In the genomic region with DNA sequence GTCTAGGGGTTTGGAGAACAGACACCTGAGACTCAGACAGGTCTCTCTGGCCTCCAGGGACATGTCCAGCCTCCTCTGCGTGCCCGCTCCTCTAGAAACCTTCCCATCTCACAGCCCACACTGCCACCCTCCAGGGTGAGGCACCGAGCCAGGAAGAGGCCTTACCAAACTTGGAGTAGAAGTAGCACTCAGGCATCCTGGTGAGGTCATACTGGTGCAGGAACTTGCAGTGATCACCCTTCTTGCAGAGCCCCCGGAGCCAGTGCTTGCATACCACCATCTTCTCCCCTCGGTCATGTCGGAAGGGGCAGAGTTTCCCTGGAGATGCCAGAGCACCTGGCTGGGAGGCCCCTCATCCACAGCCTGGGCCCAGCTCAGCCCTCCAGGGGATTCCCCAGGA, we compare ENCODE assay signal across 33 cellular contexts. TPM values are rescaled to one million over a fixed set of nuclear protein-coding genes. Genes with fewer than 3 reads are reported as not detected.
DNase-seq lines count a peak whose midpoint lies in the region; ATAC-seq and TF ChIP-seq lines count a peak whose summit lies in the region.
"Had no signal": no experiment of that assay in that cellular context is flagged by ENCODE, and none has a peak within 500 bp of the region (broad histone marks: within the 10 kb centered on the region; RNA-seq: fewer than 3 reads in every experiment).

No MANE protein-coding gene starts in this region.

- H2AFZ ChIP-seq in OCI-LY3 (ENCODE audit: low read depth, low read length) = no peak overlapping the region
- H2AFZ ChIP-seq: GM23338 had no signal

- TF ChIP-seq POLR2A in sigmoid colon (IDR thresholded peaks at IDR 0.05) = no peak

- no peaks in the 10 kb centered on the region for H3K27me3 ChIP-seq in OCI-LY3 (ENCODE audit: low read depth, low read length)
- H3K27me3 ChIP-seq in sigmoid colon = no peaks in the 10 kb centered on the region
- H3K27me3 ChIP-seq: BLaER1 treated with 17β-estradiol and CSF1 and Interleukin-3, amounts not matched to agents 10 nM and 100 nM had no signal

- no peaks in the 10 kb centered on the region for H3K27me3 Mint-ChIP-seq in activated naive CD8-positive, alpha-beta T cell treated with anti-CD3 and anti-CD28 coated beads for 36 hours
- H3K27me3 Mint-ChIP-seq: CD4-positive, alpha-beta T cell; T-cell had no signal

- H3K36me3 Mint-ChIP-seq in activated naive CD8-positive, alpha-beta T cell treated with anti-CD3 and anti-CD28 coated beads for 36 hours = no peaks in the 10 kb centered on the region
- no peaks in the 10 kb centered on the region for H3K36me3 Mint-ChIP-seq in activated naive CD4-positive, alpha-beta T cell treated with anti-CD3 and anti-CD28 coated beads, Interleukin-2, amount 50 U/mL, for 72 hours
- H3K36me3 Mint-ChIP-seq: T-cell had no signal

- H3K9me3 ChIP-seq in OCI-LY3 (ENCODE audit: insufficient read depth, low read length) (no peaks in the 10 kb centered on the region), sigmoid colon (no peaks in the 10 kb centered on the region)
- H3K9me3 ChIP-seq: BLaER1 treated with 17β-estradiol and CSF1 and Interleukin-3, amounts not matched to agents 10 nM and 100 nM had no signal

- H3K27ac ChIP-seq in OCI-LY3 (ENCODE audit: low read length) = no peak overlapping the region
- peak overlapping the region in 2 of 4 donors; percentile 45 to 47 for H3K27ac ChIP-seq in sigmoid colon
- H3K27ac ChIP-seq: BLaER1 treated with 17β-estradiol and CSF1 and Interleukin-3, amounts not matched to agents 10 nM and 100 nM; RWPE1 had no signal

- TF ChIP-seq EP300 in sigmoid colon (IDR thresholded peaks at IDR 0.05) = no peak

- H3K4me3 ChIP-seq in OCI-LY3 (ENCODE audit: low read length) = no peak overlapping the region
- no peak overlapping the region for H3K4me3 ChIP-seq in sigmoid colon
- H3K4me3 ChIP-seq: BLaER1 treated with 17β-estradiol and CSF1 and Interleukin-3, amounts not matched to agents 10 nM and 100 nM; GM23338; K562 had no signal

- no peaks in the 10 kb centered on the region for H3K36me3 ChIP-seq in OCI-LY3 (replicated peaks; ENCODE audit: low read depth, low read length)
- H3K36me3 ChIP-seq in sigmoid colon = no peaks in the 10 kb centered on the region
- H3K36me3 ChIP-seq: BLaER1 treated with 17β-estradiol and CSF1 and Interleukin-3, amounts not matched to agents 10 nM and 100 nM had no signal

- H3K79me2 ChIP-seq in OCI-LY3 (ENCODE audit: low read length) = no peaks in the 10 kb centered on the region

- 0 out of 2 replicates have a peak, but pooled peaks have one; percentile 3 for TF ChIP-seq CTCF in OCI-LY3 (IDR thresholded peaks at IDR 0.05; ENCODE audit: low read depth, low read length)
- TF ChIP-seq CTCF in sigmoid colon (IDR thresholded peaks at IDR 0.05) = no peak

- peaks cover 4% of the 10 kb centered on the region for H3K4me1 Mint-ChIP-seq in activated naive CD8-positive, alpha-beta T cell treated with anti-CD3 and anti-CD28 coated beads for 36 hours

- no peak overlapping the region for H3K4me2 ChIP-seq in OCI-LY3 (ENCODE audit: low read length)
- H3K4me2 ChIP-seq: BLaER1 treated with 17β-estradiol and CSF1 and Interleukin-3, amounts not matched to agents 10 nM and 100 nM; GM23338 had no signal

- H3K4me1 ChIP-seq in OCI-LY3 (ENCODE audit: low read length) = no peaks in the 10 kb centered on the region
- peaks cover 0 to 26% (median 21%) of the 10 kb centered on the region in 4 donors for H3K4me1 ChIP-seq in sigmoid colon

- 89 to 90% methylated on average over 6 of the region's 6 CpGs for WGBS in sigmoid colon, 2 donors

- no peaks in the 10 kb centered on the region for H3K9me3 Mint-ChIP-seq in activated naive CD8-positive, alpha-beta T cell treated with anti-CD3 and anti-CD28 coated beads for 36 hours
- no peaks in the 10 kb centered on the region for H3K9me3 Mint-ChIP-seq in activated naive CD4-positive, alpha-beta T cell treated with anti-CD3 and anti-CD28 coated beads, Interleukin-2, amount 50 U/mL, for 72 hours
- H3K9me3 Mint-ChIP-seq: CD4-positive, alpha-beta T cell; GM23338; T-cell had no signal

- no peak overlapping the region for H3K27ac Mint-ChIP-seq in activated naive CD8-positive, alpha-beta T cell treated with anti-CD3 and anti-CD28 coated beads for 36 hours
- no peak overlapping the region for H3K27ac Mint-ChIP-seq in activated naive CD4-positive, alpha-beta T cell treated with anti-CD3 and anti-CD28 coated beads, Interleukin-2, amount 50 U/mL, for 72 hours
- H3K27ac Mint-ChIP-seq: CD4-positive, alpha-beta T cell; GM23338; T-cell had no signal

- ATAC-seq in HG02642 (IDR thresholded peaks at IDR 0.05; ENCODE audit: poor library complexity, unreplicated experiment) = no peak
- ATAC-seq in activated naive CD4-positive, alpha-beta T cell treated with anti-CD3 and anti-CD28 coated beads, Interleukin-2, amount 50 U/mL, for 72 hours = no peak
- ATAC-seq: GM23338, K562, Panc1, T-cell had no signal

- H4K20me1 ChIP-seq in OCI-LY3 (ENCODE audit: insufficient read depth, low read length) = no peaks in the 10 kb centered on the region
- H4K20me1 ChIP-seq: BLaER1 treated with 17β-estradiol and CSF1 and Interleukin-3, amounts not matched to agents 10 nM and 100 nM had no signal

- H3K4me3 Mint-ChIP-seq in activated naive CD8-positive, alpha-beta T cell treated with anti-CD3 and anti-CD28 coated beads for 36 hours = no peak overlapping the region
- H3K4me3 Mint-ChIP-seq: CD4-positive, alpha-beta T cell; GM23338; T-cell had no signal

- intact Hi-C loops in sigmoid colon (cut with DNase I) = loop anchor here (2.0 kb wide), 1 partner anchor 53 kb away; no protein-coding TSS in a partner anchor

- H3K9ac ChIP-seq in OCI-LY3 (ENCODE audit: low read length) = no peak overlapping the region

- peak; percentile 35 for DNase-seq in Daoy (ENCODE audit: low read depth)
- DNase-seq in glomerular visceral epithelial cell (ENCODE audit: extremely low spot score) = peak; percentile 13
- peak; percentile 86 for DNase-seq in sigmoid colon
- DNase-seq in activated naive CD8-positive, alpha-beta T cell treated with anti-CD3 and anti-CD28 coated beads for 36 hours = no peak
- DNase-seq in NCI-H510A (lab: John Stamatoyannopoulos, UW) = no peak
- no peak for DNase-seq in activated naive CD4-positive, alpha-beta T cell treated with anti-CD3 and anti-CD28 coated beads, Interleukin-2, amount 50 U/mL, for 72 hours (ENCODE audit: low spot score in 2 of 2)
- DNase-seq: AML-193; CD4-positive, alpha-beta T cell; COR-L47; DMS79; GF-D8; Kasumi-1; MV-4-11; NCI-H1105 treated with DMSO at 0.1 percent for 48 hours; NCI-H146; NCI-H2029; NCI-H446; NCI-H526; SHP77; T-cell had no signal

RNA-seq across cellular contexts. Expression of gene CPSF4L, which starts 4.2 kb away (rescaled TPM):
- total RNA-seq in Daoy (2014; rRNA removed; shearing (Covaris generic)) = not detected in 2 replicates
- total RNA-seq in sigmoid colon = not detected
- polyA plus RNA-seq in sigmoid colon = not detected
- total RNA-seq in activated naive CD8-positive, alpha-beta T cell treated with anti-CD3 and anti-CD28 coated beads for 36 hours = not detected
- not detected for total RNA-seq in activated naive CD4-positive, alpha-beta T cell treated with anti-CD3 and anti-CD28 coated beads, Interleukin-2, amount 50 U/mL, for 72 hours
- total RNA-seq: A172; CD4-positive, alpha-beta T cell; GM23338; HT1080; K562; M059J; OCI-LY7; SK-MEL-5; T-cell had no signal
- polyA plus RNA-seq: AG04450, GM23338, K562 had no signal

RNA-seq across cellular contexts. Expression of gene CDC42EP4, which starts 54.3 kb away (rescaled TPM):
- 39.7 and 50.5 TPM in 2 replicates for total RNA-seq in Daoy (2014; rRNA removed; shearing (Covaris generic))
- 10 to 100 TPM; 68.1 to 87.6 (median 76.0) TPM for total RNA-seq in sigmoid colon
- 10 to 100 TPM; 44.0 to 57.3 (median 46.2) TPM for polyA plus RNA-seq in sigmoid colon
- under 1 TPM; 0.56 to 0.98 TPM for total RNA-seq in activated naive CD8-positive, alpha-beta T cell treated with anti-CD3 and anti-CD28 coated beads for 36 hours
- 1 to 10 TPM; 1.1 to 1.8 TPM for total RNA-seq in activated naive CD4-positive, alpha-beta T cell treated with anti-CD3 and anti-CD28 coated beads, Interleukin-2, amount 50 U/mL, for 72 hours
- total RNA-seq: OCI-LY7 had no signal

Comparison
In these comparisons a context has a peak if more than half of its experiments do, and no peak if none do; other contexts are left out.
1. DNase-seq: peak in Daoy (single experiment), glomerular visceral epithelial cell (single experiment) and sigmoid colon (single experiment); none in activated naive CD8-positive, alpha-beta T cell treated with anti-CD3 and anti-CD28 coated beads for 36 hours (single experiment), NCI-H510A (single experiment) and activated naive CD4-positive, alpha-beta T cell treated with anti-CD3 and anti-CD28 coated beads, Interleukin-2, amount 50 U/mL, for 72 hours (0 of 2).
2. RNA of gene CDC42EP4, which starts 54.3 kb away (total RNA-seq): 68.1 to 87.6 TPM in sigmoid colon and 39.7 to 50.5 TPM in Daoy; 1.1 to 1.8 TPM in activated naive CD4-positive, alpha-beta T cell treated with anti-CD3 and anti-CD28 coated beads, Interleukin-2, amount 50 U/mL, for 72 hours and 0.56 to 0.98 TPM in activated naive CD8-positive, alpha-beta T cell treated with anti-CD3 and anti-CD28 coated beads for 36 hours; every median in the first group is over 10 times any median in the second.